In genomic region chr13:32515246-32515645, GRCh38 we compare ENCODE assay signal across 22 cellular contexts.
"Had no signal": no experiment of that assay in that cellular context is flagged by ENCODE, and none has a peak within 500 bp of the region (broad histone marks: within the 10 kb centered on the region; RNA-seq: fewer than 3 reads in every experiment).

No MANE protein-coding gene starts in this region.

- H3K27me3 ChIP-seq: colonic mucosa, gastroesophageal sphincter, spleen, tibial artery, upper lobe of right lung, vagina had no signal

- H3K9me3 ChIP-seq: colonic mucosa, gastroesophageal sphincter, psoas muscle, spleen, tibial artery, upper lobe of right lung, vagina had no signal

- DNase-seq: colonic mucosa; dermis blood vessel endothelial cell; erythroblast; glutamatergic neuron; kidney; left cardiac atrium; left ventricle myocardium superior; naive thymus-derived CD4-positive, alpha-beta T cell; nephron progenitor cell; psoas muscle; retina; spleen; stimulated activated CD4-positive, alpha-beta T cell treated with anti-CD3 and anti-CD28 coated beads, Interleukin-15, amount 100 ng/mL, for 24 hours; stimulated activated CD4-positive, alpha-beta T cell treated with anti-CD3 and anti-CD28 coated beads, Interleukin-1b, Interleukin-23, amount 100 ng/mL, for 48 hours; stimulated activated CD4-positive, alpha-beta T cell treated with anti-CD3 and anti-CD28 coated beads, Interleukin-4, amount 100 ng/mL, for 24 hours; tibial artery; upper lobe of right lung had no signal

- H3K9me3 Mint-ChIP-seq: naive thymus-derived CD4-positive, alpha-beta T cell; nephron progenitor cell; stimulated activated memory B cell treated with anti-CD40 and anti-IgM and Interleukin-4, amounts not matched to agents 10 μg/mL and 1 μg/mL and 100 μg/mL, for 72 hours; stimulated activated naive CD8-positive, alpha-beta T cell treated with anti-CD3 and anti-CD28 coated beads, Interleukin-15, Interleukin-2, amounts not matched to agents 100 ng/mL and 50 ng/mL, for 24 hours had no signal

- H3K4me3 Mint-ChIP-seq: naive thymus-derived CD4-positive, alpha-beta T cell; nephron progenitor cell; stimulated activated memory B cell treated with anti-CD40 and anti-IgM and Interleukin-4, amounts not matched to agents 10 μg/mL and 1 μg/mL and 100 μg/mL, for 72 hours; stimulated activated naive CD8-positive, alpha-beta T cell treated with anti-CD3 and anti-CD28 coated beads, Interleukin-15, Interleukin-2, amounts not matched to agents 100 ng/mL and 50 ng/mL, for 24 hours had no signal

- H3K36me3 ChIP-seq: colonic mucosa had no signal

- H3K27ac ChIP-seq: colonic mucosa, gastroesophageal sphincter, psoas muscle, spleen, tibial artery, upper lobe of right lung, vagina had no signal

- H3K27ac Mint-ChIP-seq: nephron progenitor cell; stimulated activated memory B cell treated with anti-CD40 and anti-IgM and Interleukin-4, amounts not matched to agents 10 μg/mL and 1 μg/mL and 100 μg/mL, for 72 hours; stimulated activated naive CD8-positive, alpha-beta T cell treated with anti-CD3 and anti-CD28 coated beads, Interleukin-15, Interleukin-2, amounts not matched to agents 100 ng/mL and 50 ng/mL, for 24 hours had no signal

- H3K4me1 Mint-ChIP-seq: nephron progenitor cell had no signal

- ATAC-seq: gastroesophageal sphincter; left cardiac atrium; left ventricle myocardium superior; naive thymus-derived CD4-positive, alpha-beta T cell; psoas muscle; sciatic nerve; stimulated activated memory B cell treated with anti-CD40 and anti-IgM and Interleukin-4, amounts not matched to agents 10 μg/mL and 1 μg/mL and 100 μg/mL, for 72 hours; upper lobe of right lung had no signal

- H3K27me3 Mint-ChIP-seq: naive thymus-derived CD4-positive, alpha-beta T cell; stimulated activated memory B cell treated with anti-CD40 and anti-IgM and Interleukin-4, amounts not matched to agents 10 μg/mL and 1 μg/mL and 100 μg/mL, for 72 hours; stimulated activated naive CD8-positive, alpha-beta T cell treated with anti-CD3 and anti-CD28 coated beads, Interleukin-15, Interleukin-2, amounts not matched to agents 100 ng/mL and 50 ng/mL, for 24 hours had no signal

- H3K4me3 ChIP-seq: colonic mucosa, gastroesophageal sphincter, psoas muscle, spleen, tibial artery, upper lobe of right lung, vagina had no signal

- H3K4me1 ChIP-seq: colonic mucosa, gastroesophageal sphincter, psoas muscle, spleen, tibial artery, upper lobe of right lung, vagina had no signal
